Comparison of ENCODE assay signal across 8 cellular contexts in the genomic region with DNA sequence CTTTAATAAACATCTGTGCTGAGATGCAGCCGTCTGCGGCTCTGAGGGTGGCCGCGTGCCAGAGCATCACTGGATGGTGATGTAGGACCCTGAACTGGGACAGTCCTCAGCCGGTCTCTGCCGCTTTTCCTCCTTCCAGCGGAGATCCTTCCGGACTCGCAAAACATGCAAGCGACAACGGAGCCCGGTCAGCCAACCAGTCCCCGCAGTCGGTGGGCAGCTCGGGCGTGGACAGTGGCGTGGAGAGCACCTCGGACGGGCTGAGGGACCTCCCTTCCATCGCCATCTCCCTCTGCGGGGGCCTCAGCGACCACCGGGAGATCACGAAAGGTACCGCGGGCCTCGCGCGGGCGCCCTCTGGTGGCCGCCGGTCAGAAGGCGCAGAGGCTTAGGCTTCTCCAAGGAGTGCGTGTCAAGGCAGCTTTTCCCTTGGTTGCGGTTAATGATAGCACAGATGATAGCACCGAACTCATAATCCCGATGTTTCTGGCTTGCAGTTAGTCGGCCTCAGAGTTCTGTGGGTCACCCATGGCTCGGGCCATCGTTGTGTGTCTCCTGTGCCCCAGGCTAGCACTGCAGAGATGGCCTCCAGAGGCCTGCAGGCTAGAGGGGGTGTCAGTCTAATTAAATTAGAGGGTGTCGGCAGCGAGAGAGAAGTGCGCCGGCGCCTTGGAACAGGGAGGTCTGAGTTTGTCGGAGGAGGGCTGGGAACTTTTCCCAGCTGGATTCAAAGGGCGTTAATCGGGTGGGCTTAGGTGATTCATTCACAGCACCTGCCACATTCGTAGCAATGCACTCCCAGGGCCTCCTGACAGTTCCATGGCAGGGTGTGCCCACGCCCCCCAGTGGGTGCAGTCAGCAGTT. TPM values are rescaled to one million over a fixed set of nuclear protein-coding genes. Genes with fewer than 3 reads are reported as not detected.
DNase-seq lines count a peak whose midpoint lies in the region; ATAC-seq, FAIRE-seq and TF ChIP-seq lines count a peak whose summit lies in the region.

No MANE protein-coding gene starts in this region.

- no peaks in the 10 kb centered on the region for H3K4me1 ChIP-seq in A673 (ENCODE audit: insufficient read depth, low read length, poor library complexity, severe bottlenecking)
- H3K4me1 ChIP-seq in K562 (replicated peaks in 1 of 2; ENCODE audit: control insufficient read depth in 2 of 2, insufficient read depth in 2 of 2, low read length in 2 of 2) = peaks cover 0 to 9% of the 10 kb centered on the region in 2 experiments; a peak in 2 of 5 replicates
- no peaks in the 10 kb centered on the region for H3K4me1 ChIP-seq in gastrocnemius medialis

- WGBS in K562 (ENCODE audit: insufficient coverage, low coverage, missing lambda C conversion rate) = 49% methylated on average over 38 of the region's 50 CpGs

- H3K9me1 ChIP-seq in K562 (ENCODE audit: control insufficient read depth, insufficient read depth, low read length) = no peaks in the 10 kb centered on the region

- no peak for TF ChIP-seq EP300 in K562 (IDR thresholded peaks at IDR 0.05; ENCODE audit: low read length)

- H3K4me3 ChIP-seq in A673 (ENCODE audit: low read depth, low read length, poor library complexity, severe bottlenecking) (no peak overlapping the region), H7 (ENCODE audit: insufficient read depth, low read depth, low read length) (peak overlapping the region; percentile 39), K562 (no peak overlapping the region), gastrocnemius medialis (peak overlapping the region; percentile 14 to 41 (median 28))

- H3K36me3 ChIP-seq in A673 (ENCODE audit: insufficient read depth, low read length, poor library complexity, severe bottlenecking) (peaks cover 51% of the 10 kb centered on the region), H7 (replicated peaks; ENCODE audit: control insufficient read depth, insufficient read depth, low read length) (peaks cover 3% of the 10 kb centered on the region; the same call in 1 of the 2 replicates), K562 (ENCODE audit: control insufficient read depth, insufficient read depth, low read length) (peaks cover 96% of the 10 kb centered on the region), gastrocnemius medialis (peaks cover 0 to 100% of the 10 kb centered on the region in 2 donors)

- no TSS peak for BruUV-seq in A673 (replicated peaks; lab: Mats Ljungman, UMichigan)
- BruUV-seq in K562 (replicated peaks; lab: Mats Ljungman, UMichigan) = no TSS peak

- H2AFZ ChIP-seq in K562 (ENCODE audit: low read depth, low read length) = no peak overlapping the region

- ATAC-seq in K562 (peak; percentile 96), gastrocnemius medialis (peak; percentile 24 to 51), HG02763 (IDR thresholded peaks at IDR 0.05; ENCODE audit: unreplicated experiment) (no peak)

- no peaks in the 10 kb centered on the region for H3K9me3 ChIP-seq in A673 (ENCODE audit: low read depth, low read length, poor library complexity, severe bottlenecking)
- H3K9me3 ChIP-seq in K562 (replicated peaks; ENCODE audit: control insufficient read depth, insufficient read depth, low read depth, low read length) = no peaks in the 10 kb centered on the region
- no peaks in the 10 kb centered on the region for H3K9me3 ChIP-seq in gastrocnemius medialis

- peak; percentile 22 to 62; a peak in 3 of 4 replicates for TF ChIP-seq RAD21 in K562 (CRISPR knock-in tag; conservative IDR thresholded peaks at IDR 0.05 in 1 of 2, IDR thresholded peaks at IDR 0.05 in 1 of 2)

- H3K9ac ChIP-seq in K562 (ENCODE audit: insufficient read depth in 1 of 2, low read depth in 2 of 2, low read length in 2 of 2) = no peak overlapping the region

- DNase-seq in A673 (ENCODE audit: low spot score) = peak; percentile 37
- peak; percentile 94 for DNase-seq in H7
- peak; percentile 45 for DNase-seq in T-helper 9 cell
- DNase-seq in K562 (ENCODE audit: extremely low read depth in 1 of 4, low spot score in 3 of 4) = peak; percentile 45 to 72 (median 66)
- DNase-seq in iPS DF 4.7 (ENCODE audit: extremely low read depth, low spot score) = peak; percentile 22
- no peak for DNase-seq in gastrocnemius medialis
- no peak for DNase-seq in NCI-H1417 treated with DMSO at 0.1 percent for 48 hours (lab: John Stamatoyannopoulos, UW)

- in situ Hi-C loops in K562 (cut with MboI) = loop anchor here (5.0 to 25.0 kb wide), 2 partner anchors 93 to 298 kb away; no protein-coding TSS in a partner anchor
- in situ Hi-C loops in gastrocnemius medialis (cut with MboI; ENCODE audit: low sequenced_read_pairs in 4 of 4) = loop anchor here (5.0 to 25.0 kb wide), 4 partner anchors 93 to 323 kb away; a partner anchor contains a TSS

- intact Hi-C loops in A673 (cut with micrococcal nuclease; ENCODE audit: unreplicated experiment) (no loop called here), K562 (cut with micrococcal nuclease) (no loop called here), gastrocnemius medialis (cut with DNase I; ENCODE audit: low total_unique reads) (no loop called here)

- TF ChIP-seq CTCF in A673 (conservative IDR thresholded peaks at IDR 0.05; ENCODE audit: low read depth, low read length) = peak; percentile 94
- peak; percentile 61 to 92 (median 70) for TF ChIP-seq CTCF in K562 (IDR thresholded peaks at IDR 0.05 in 2 of 3, conservative IDR thresholded peaks at IDR 0.05 in 1 of 3; ENCODE audit: insufficient read depth in 2 of 3, low read depth in 1 of 3, low read length in 3 of 3)
- peak; percentile 71 to 90 (median 88) for TF ChIP-seq CTCF in gastrocnemius medialis (IDR thresholded peaks at IDR 0.05 in 4 of 5, conservative IDR thresholded peaks at IDR 0.05 in 1 of 5)

- H3K27me3 ChIP-seq in A673 (replicated peaks; ENCODE audit: insufficient read depth, low read depth, low read length, poor library complexity) (no peaks in the 10 kb centered on the region), H7 (ENCODE audit: control insufficient read depth, insufficient read depth, low read length) (no peaks in the 10 kb centered on the region), K562 (ENCODE audit: control insufficient read depth in 2 of 2, insufficient read depth in 2 of 2, low read length in 2 of 2) (no peaks in the 10 kb centered on the region), gastrocnemius medialis (no peaks in the 10 kb centered on the region)

- H3K4me2 ChIP-seq in K562 (ENCODE audit: insufficient read depth, low read length) = no peak overlapping the region

- TF ChIP-seq POLR2A in K562 (conservative IDR thresholded peaks at IDR 0.05) = no peak
- TF ChIP-seq POLR2A in gastrocnemius medialis (IDR thresholded peaks at IDR 0.05) = no peak

- H4K20me1 ChIP-seq in K562 (replicated peaks; ENCODE audit: control insufficient read depth, insufficient read depth, low read length) = no peaks in the 10 kb centered on the region; the same call in 1 of the 2 replicates

- CTCF ChIA-PET in A673 (lab: Charles Lee) (interaction anchor here (0.6 to 0.7 kb wide), 2 partner anchors 98 to 109 kb away, joined by 5 to 7 read pairs; no protein-coding TSS in a partner anchor), K562 (lab: Yijun Ruan, JAX; ENCODE audit: low intra/inter-chr PET ratio) (interaction anchor here (0.6 to 1.5 kb wide), 3 partner anchors 13 to 96 kb away, joined by 4 read pairs; no protein-coding TSS in a partner anchor)

- no peaks in the 10 kb centered on the region for H3K79me2 ChIP-seq in K562 (ENCODE audit: control insufficient read depth, insufficient read depth, low read length)

- no peak overlapping the region for H3K27ac ChIP-seq in A673 (ENCODE audit: low read depth, low read length, poor library complexity, severe bottlenecking)
- H3K27ac ChIP-seq in K562 (ENCODE audit: extremely low read depth, low read depth, low read length) = no peak overlapping the region
- peak overlapping the region; percentile 4 to 46 (median 14) for H3K27ac ChIP-seq in gastrocnemius medialis

- POLR2A ChIA-PET in A673 (lab: Charles Lee; ENCODE audit: low non-redundant PET) (no interaction called here), K562 (lab: Yijun Ruan, JAX) (no interaction called here)

- no peak for FAIRE-seq in K562 (lab: Jason Lieb, UNC)

TF ChIP-seq in K562, 482 proteins besides CTCF, POLR2A, EP300 and RAD21 (continues in another document):
- TF ChIP-seq STAG1 (CRISPR knock-in tag; IDR thresholded peaks at IDR 0.05; ENCODE audit: borderline replicate concordance) (peak; percentile 55; the same call in 1 of the 2 replicates), CREM (IDR thresholded peaks at IDR 0.05; ENCODE audit: low read depth) (0 out of 2 replicates have a peak, but pooled peaks have one; percentile 6)
- TF ChIP-seq, protein P1, sequence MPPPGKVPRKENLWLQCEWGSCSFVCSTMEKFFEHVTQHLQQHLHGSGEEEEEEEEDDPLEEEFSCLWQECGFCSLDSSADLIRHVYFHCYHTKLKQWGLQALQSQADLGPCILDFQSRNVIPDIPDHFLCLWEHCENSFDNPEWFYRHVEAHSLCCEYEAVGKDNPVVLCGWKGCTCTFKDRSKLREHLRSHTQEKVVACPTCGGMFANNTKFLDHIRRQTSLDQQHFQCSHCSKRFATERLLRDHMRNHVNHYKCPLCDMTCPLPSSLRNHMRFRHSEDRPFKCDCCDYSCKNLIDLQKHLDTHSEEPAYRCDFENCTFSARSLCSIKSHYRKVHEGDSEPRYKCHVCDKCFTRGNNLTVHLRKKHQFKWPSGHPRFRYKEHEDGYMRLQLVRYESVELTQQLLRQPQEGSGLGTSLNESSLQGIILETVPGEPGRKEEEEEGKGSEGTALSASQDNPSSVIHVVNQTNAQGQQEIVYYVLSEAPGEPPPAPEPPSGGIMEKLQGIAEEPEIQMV (tag; conservative IDR thresholded peaks at IDR 0.05; ENCODE audit: low read depth) = no peak

RNA-seq across cellular contexts. Expression of a gene that starts 38.5 kb away (rescaled TPM):
- total RNA-seq in A673 (2021) = 35.2 and 38.5 TPM in 2 replicates
- 11.5 and 15.0 TPM in 2 replicates for total RNA-seq in H7 (2014; rRNA removed; shearing (Covaris generic))
- total RNA-seq in K562 (2011; cell fraction: chromatin; rRNA removed; ENCODE audit: low replicate concordance) = 261 and 278 TPM in 2 replicates
- 132 and 152 TPM in 2 replicates for total RNA-seq in K562 (2011; cell fraction: nucleolus; rRNA removed)
- 219 and 247 TPM in 2 replicates for total RNA-seq in K562 (2011; cell fraction: nucleoplasm; rRNA removed)
- total RNA-seq in K562 (2014; rRNA removed) = 25.1 and 33.4 TPM in 2 replicates
- total RNA-seq in K562 (2014; rRNA removed; fragmentation: Illumina TruSeq; extraction: Trizol) = 27.8 and 32.6 TPM in 2 replicates
- 25.3 and 27.8 TPM in 2 replicates for total RNA-seq in K562 (2015; rRNA removed; fragmentation: Illumina TruSeq; extraction: Trizol)
- 37.6 and 39.9 TPM in 2 replicates for total RNA-seq in K562 (2021)
- polyA plus RNA-seq in K562 (2011; rRNA removed) = 84.0 and 96.3 TPM in 2 replicates
- 38.4 and 54.3 TPM in 2 replicates for polyA plus RNA-seq in K562 (2011; cell fraction: cytosol; rRNA removed)
- polyA plus RNA-seq in K562 (2011; cell fraction: nucleus; rRNA removed) = 117 and 127 TPM in 2 replicates
- polyA plus RNA-seq in K562 (2012) = 22.4 and 25.9 TPM in 2 replicates
- polyA plus RNA-seq in K562 (2014; fragmentation: Illumina TruSeq; extraction: Trizol) = 30.1 and 32.5 TPM in 2 replicates
- polyA plus RNA-seq in K562 (2014; fragmentation: Nextera tagmentation; extraction: Ambion mirVana) = 10 to 100 TPM in 1 of 2 experiments, 1 to 10 TPM in 1; 9.2 to 12.7 TPM
- polyA plus RNA-seq in K562 (2014; rRNA removed) = 36.0 and 36.4 TPM in 2 replicates
- polyA minus RNA-seq in K562 (2011; rRNA and poly(A)+ RNA removed) = 66.6 and 83.7 TPM in 2 replicates
- 35.4 and 38.8 TPM in 2 replicates for polyA minus RNA-seq in K562 (2011; cell fraction: cytosol; rRNA and poly(A)+ RNA removed)
- 79.0 and 128 TPM in 2 replicates for polyA minus RNA-seq in K562 (2011; cell fraction: nucleus; rRNA and poly(A)+ RNA removed)
- total RNA-seq in gastrocnemius medialis = 100 to 1,000 TPM; 292 to 606 (median 472) TPM

Comparison
In these comparisons a context has a peak if more than half of its experiments do, and no peak if none do; other contexts are left out.
1. DNase-seq: peak in A673 (single experiment), H7 (single experiment), T-helper 9 cell (single experiment), K562 (4 of 4) and iPS DF 4.7 (single experiment); none in gastrocnemius medialis (0 of 2) and NCI-H1417 treated with DMSO at 0.1 percent for 48 hours (single experiment).
2. H3K27ac ChIP-seq: peak in gastrocnemius medialis (4 of 4); none in A673 (single experiment) and K562 (single experiment).
3. H3K4me3 ChIP-seq: peak in H7 (single experiment) and gastrocnemius medialis (4 of 4); none in A673 (single experiment) and K562 (single experiment).
4. Peak in every context shown above with its lines, with median percentiles within 50 percentile points of each other: CTCF ChIP-seq.